ENCODE assay signal across 8 cellular contexts in the genomic region with DNA sequence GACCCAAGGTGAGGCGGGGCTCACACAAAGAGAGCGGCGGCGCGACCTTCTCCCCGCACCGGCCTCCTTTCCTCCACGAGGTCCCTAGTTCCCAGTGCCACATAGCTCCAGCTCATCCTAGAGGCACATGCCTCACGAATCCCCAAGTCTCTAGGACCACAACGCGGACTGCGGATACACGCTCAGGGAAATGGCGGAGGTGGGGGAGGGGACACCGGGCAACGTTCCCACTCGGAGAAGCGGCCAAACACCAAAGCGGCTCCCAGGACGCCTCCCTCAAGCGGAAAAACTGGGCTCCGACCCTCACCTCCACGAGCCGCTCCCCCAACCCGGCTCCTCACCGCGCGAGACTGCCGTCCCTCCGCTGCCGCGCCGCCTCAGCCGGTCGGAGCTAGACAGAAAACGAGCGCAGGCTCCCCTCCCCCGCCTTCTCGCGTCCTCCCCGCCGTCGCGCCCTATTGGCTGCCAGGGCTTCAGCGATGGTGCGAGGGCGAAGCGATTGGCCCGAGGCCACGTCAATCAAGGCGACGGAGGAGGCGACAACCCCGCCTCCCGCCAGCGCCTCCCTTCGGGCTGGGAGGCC. TPM values are rescaled to one million over a fixed set of nuclear protein-coding genes. Genes with fewer than 3 reads are reported as not detected.
DNase-seq lines count a peak whose midpoint lies in the region; ATAC-seq lines count a peak whose summit lies in the region.

A gene (minus strand): TSS at position 404 of the 583 bp plus-strand sequence. CDS start 1,963 bp downstream, outside the sequence.

- ATAC-seq in GM21360 (IDR thresholded peaks at IDR 0.05; ENCODE audit: unreplicated experiment) = peak; percentile 78

- H3K9me3 ChIP-seq in effector memory CD4-positive, alpha-beta T cell (ENCODE audit: control insufficient read depth, low read length) = no peaks in the 10 kb centered on the region

- H3K4me3 ChIP-seq in effector memory CD4-positive, alpha-beta T cell (ENCODE audit: insufficient read depth, low read depth, low read length, poor library complexity, severe bottlenecking) = peak within 1 kb of the TSS; percentile 99

- peaks cover 24% of the 10 kb centered on the region for H3K4me1 ChIP-seq in effector memory CD4-positive, alpha-beta T cell (ENCODE audit: control insufficient read depth, insufficient read depth, low read length, poor library complexity, severe bottlenecking)

- H3K27ac ChIP-seq in effector memory CD4-positive, alpha-beta T cell (ENCODE audit: insufficient read depth, low read length, poor library complexity, severe bottlenecking) = peak within 1 kb of the TSS; percentile 100

- H3K27me3 ChIP-seq in effector memory CD4-positive, alpha-beta T cell (replicated peaks; ENCODE audit: control insufficient read depth, insufficient read depth, low read length, poor library complexity, severe bottlenecking) = no peaks in the 10 kb centered on the region

- DNase-seq in COLO829 (ENCODE audit: low spot score) (peak; percentile 100), HT-29 (ENCODE audit: low spot score) (peak; percentile 99), medulla oblongata (ENCODE audit: extremely low spot score) (peak; percentile 98)
- DNase-seq in NK-92 treated with Interleukin-12 subunit alpha and Interleukin-12 subunit beta, amount 100 ng/mL, for 24 hours (lab: John Stamatoyannopoulos, UW) = peak; percentile 93
- peak; percentile 98 for DNase-seq in activated CD8-positive, alpha-beta memory T cell treated with anti-CD3 and anti-CD28 coated beads for 4 hours (ENCODE audit: low read depth in 2 of 2)
- DNase-seq in effector memory CD4-positive, alpha-beta T cell = peak; percentile 97 to 99 (median 98)
- peak; percentile 97 to 99 (median 99) for DNase-seq in stimulated activated CD4-positive, alpha-beta T cell treated with anti-CD3 and anti-CD28 coated beads, TNF-alpha, amount 100 ng/mL, for 48 hours (ENCODE audit: low read depth in 3 of 3)

- H3K36me3 ChIP-seq in effector memory CD4-positive, alpha-beta T cell (ENCODE audit: control insufficient read depth, insufficient read depth, low read length) = peaks cover 29% of the 10 kb centered on the region

RNA-seq across cellular contexts. Expression of the gene that starts here (rescaled TPM):
- total RNA-seq in HT-29 (2014; rRNA removed; shearing (Covaris generic)) = 552 and 575 TPM in 2 replicates

Comparison
In these comparisons a context has a peak if more than half of its experiments do, and no peak if none do; other contexts are left out.
1. Peak in every context shown above with its lines: DNase-seq, ATAC-seq, H3K4me3 ChIP-seq and H3K27ac ChIP-seq.